Comparison of ENCODE assay signal across 16 cellular contexts in the genomic region with DNA sequence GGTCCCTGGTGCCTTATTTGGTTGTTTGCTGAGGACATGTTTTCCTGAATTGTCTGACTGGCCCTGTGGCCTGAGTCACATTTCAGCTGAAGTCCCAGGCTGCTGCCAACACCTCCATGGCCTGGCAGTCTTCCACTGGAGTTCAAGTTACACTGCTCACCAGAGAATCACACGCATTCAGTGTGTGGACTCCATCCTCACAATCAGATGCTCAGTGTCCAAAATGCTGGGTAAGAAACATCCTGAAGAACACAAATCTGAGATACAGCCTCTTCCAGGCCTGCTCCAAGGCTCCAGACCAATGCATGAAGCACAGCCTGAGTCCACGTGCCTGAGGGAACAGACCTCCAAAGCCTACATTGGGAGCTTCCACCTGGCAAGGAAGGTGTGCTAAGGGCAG. TPM values are rescaled to one million over a fixed set of nuclear protein-coding genes. Genes with fewer than 3 reads are reported as not detected.
A peak's percentile ranks its signal among the peaks of the same experiment; 100 is the strongest.
DNase-seq lines count a peak whose midpoint lies in the region; ATAC-seq and TF ChIP-seq lines count a peak whose summit lies in the region.
"Had no signal": no experiment of that assay in that cellular context is flagged by ENCODE, and none has a peak within 500 bp of the region (broad histone marks: within the 10 kb centered on the region; RNA-seq: fewer than 3 reads in every experiment).

No MANE protein-coding gene starts in this region.

- POLR2A ChIA-PET in activated CD4-positive, alpha-beta T cell treated with anti-CD3 and anti-CD28 coated beads for 36 hours (lab: Charles Lee) = interaction anchor here (0.6 kb wide), 1 partner anchor 14 kb away, joined by 4 read pairs; no protein-coding TSS in a partner anchor

- DNase-seq in activated CD4-positive, alpha-beta T cell treated with anti-CD3 and anti-CD28 coated beads for 36 hours = no peak
- DNase-seq in activated CD4-positive, alpha-beta T cell treated with anti-CD3 and anti-CD28 coated beads for 1 hour = no peak
- peak; percentile 40 for DNase-seq in NCI-H2196 (lab: John Stamatoyannopoulos, UW; ENCODE audit: unreplicated experiment)
- DNase-seq in fibroblast of mammary gland (ENCODE audit: low read depth) = peak; percentile 81
- DNase-seq in renal cortical epithelial cell (ENCODE audit: low read depth) = peak; percentile 62
- DNase-seq in AML-193 (lab: John Stamatoyannopoulos, UW) = no peak
- DNase-seq in cerebellum (ENCODE audit: low spot score) = no peak
- no peak for DNase-seq in dedifferentiated amniotic fluid mesenchymal stem cell (ENCODE audit: extremely low spot score)
- DNase-seq: Calu3, H9 had no signal

- H3K4me3 Mint-ChIP-seq in activated CD4-positive, alpha-beta T cell treated with anti-CD3 and anti-CD28 coated beads for 36 hours = no peak overlapping the region
- H3K4me3 Mint-ChIP-seq: activated naive CD4-positive, alpha-beta T cell treated with anti-CD3 and anti-CD28 coated beads for 36 hours; central memory CD8-positive, alpha-beta T cell; H9; T-cell had no signal

- H3K9me3 Mint-ChIP-seq in activated CD4-positive, alpha-beta T cell treated with anti-CD3 and anti-CD28 coated beads for 36 hours (ENCODE audit: low read depth) = peaks cover 12% of the 10 kb centered on the region

- no peak overlapping the region for H3K4me3 ChIP-seq in fibroblast of mammary gland (ENCODE audit: control insufficient read depth, low read depth, low read length)
- H3K4me3 ChIP-seq: A549, tibial nerve had no signal

- H3K4me1 Mint-ChIP-seq in activated CD4-positive, alpha-beta T cell treated with anti-CD3 and anti-CD28 coated beads for 36 hours = peaks cover 31% of the 10 kb centered on the region
- H3K4me1 Mint-ChIP-seq: H9 had no signal

- intact Hi-C loops in activated CD4-positive, alpha-beta T cell treated with anti-CD3 and anti-CD28 coated beads for 36 hours (cut with DNase I, micrococcal nuclease) = loop anchor here in 1 of 2 experiments (5.0 kb wide), 2 partner anchors 215 to 300 kb away; a partner anchor contains a TSS

- H3K36me3 Mint-ChIP-seq in activated CD4-positive, alpha-beta T cell treated with anti-CD3 and anti-CD28 coated beads for 36 hours (ENCODE audit: low read depth) = peaks cover 12% of the 10 kb centered on the region
- H3K36me3 Mint-ChIP-seq: T-cell had no signal

- no peak for ATAC-seq in activated CD4-positive, alpha-beta T cell treated with anti-CD3 and anti-CD28 coated beads for 36 hours
- ATAC-seq: Panc1, T-cell had no signal

- H3K27ac Mint-ChIP-seq in activated CD4-positive, alpha-beta T cell treated with anti-CD3 and anti-CD28 coated beads for 36 hours = peak overlapping the region; percentile 90
- H3K27ac Mint-ChIP-seq: activated naive CD4-positive, alpha-beta T cell treated with anti-CD3 and anti-CD28 coated beads for 36 hours; H9; T-cell had no signal

- peaks cover 14% of the 10 kb centered on the region for H3K27me3 Mint-ChIP-seq in activated CD4-positive, alpha-beta T cell treated with anti-CD3 and anti-CD28 coated beads for 36 hours

- no peak for TF ChIP-seq CTCF in fibroblast of mammary gland (conservative IDR thresholded peaks at IDR 0.05; ENCODE audit: control insufficient read depth, insufficient read depth, low read depth, low read length)

- CTCF ChIA-PET in activated CD4-positive, alpha-beta T cell treated with anti-CD3 and anti-CD28 coated beads for 36 hours (lab: Charles Lee) = interaction anchor here (0.9 to 1.6 kb wide), 5 partner anchors 12 to 214 kb away, joined by 3 to 5 read pairs (median 4); no protein-coding TSS in a partner anchor

RNA-seq across cellular contexts. Expression of a gene that starts 19.2 kb away (rescaled TPM):
- not detected for total RNA-seq in activated CD4-positive, alpha-beta T cell treated with anti-CD3 and anti-CD28 coated beads for 36 hours
- total RNA-seq in renal cortical epithelial cell (not detected in 2 replicates), cerebellum (not detected)
- total RNA-seq: activated naive CD4-positive, alpha-beta T cell treated with anti-CD3 and anti-CD28 coated beads for 36 hours; Calu3; H9; T-cell had no signal

RNA-seq across cellular contexts. Expression of a gene that starts 33.9 kb away (rescaled TPM):
- not detected for total RNA-seq in activated CD4-positive, alpha-beta T cell treated with anti-CD3 and anti-CD28 coated beads for 36 hours
- total RNA-seq in renal cortical epithelial cell (0.05 TPM in 1 of 2 replicates, not detected in the other), cerebellum (not detected)
- total RNA-seq: activated naive CD4-positive, alpha-beta T cell treated with anti-CD3 and anti-CD28 coated beads for 36 hours; Calu3; H9 had no signal

RNA-seq across cellular contexts. Expression of a gene that starts 45.6 kb away (rescaled TPM):
- 1 to 10 TPM; 4.9 to 5.8 TPM for total RNA-seq in activated CD4-positive, alpha-beta T cell treated with anti-CD3 and anti-CD28 coated beads for 36 hours
- total RNA-seq in renal cortical epithelial cell (0.05 TPM in 1 of 2 replicates, not detected in the other), cerebellum (2.6 TPM)
- total RNA-seq: H9 had no signal

RNA-seq across cellular contexts. Expression of a gene that starts 55.3 kb away (rescaled TPM):
- not detected for total RNA-seq in activated CD4-positive, alpha-beta T cell treated with anti-CD3 and anti-CD28 coated beads for 36 hours
- total RNA-seq in renal cortical epithelial cell = not detected in 2 replicates
- total RNA-seq in cerebellum = not detected
- total RNA-seq: activated naive CD4-positive, alpha-beta T cell treated with anti-CD3 and anti-CD28 coated beads for 36 hours; Calu3; H9; T-cell; tibial nerve had no signal

Comparison
In these comparisons a context has a peak if more than half of its experiments do, and no peak if none do; other contexts are left out.
1. DNase-seq: peak in NCI-H2196 (single experiment), fibroblast of mammary gland (single experiment) and renal cortical epithelial cell (single experiment); none in activated CD4-positive, alpha-beta T cell treated with anti-CD3 and anti-CD28 coated beads for 36 hours (single experiment), activated CD4-positive, alpha-beta T cell treated with anti-CD3 and anti-CD28 coated beads for 1 hour (single experiment), AML-193 (0 of 2), cerebellum (single experiment) and dedifferentiated amniotic fluid mesenchymal stem cell (single experiment).